ENCODE assay signal across 1 cellular context in genomic region chr9:131260751-131261452, GRCh38.
TF ChIP-seq lines count a peak whose summit lies in the region.

No MANE protein-coding gene starts in this region.

TF ChIP-seq in K562, 482 proteins besides CTCF, POLR2A, EP300 and RAD21:
- no peak for TF ChIP-seq YY1 (IDR thresholded peaks at IDR 0.05; ENCODE audit: borderline replicate concordance in 1 of 3, control insufficient read depth in 1 of 3, extremely low read depth in 1 of 3, insufficient read depth in 3 of 3, insufficient read length in 1 of 3, insufficient replicate concordance in 2 of 3, low read depth in 1 of 3, low read length in 2 of 3)
- no peak for TF ChIP-seq ZNF449 (CRISPR knock-in tag; IDR thresholded peaks at IDR 0.05)
- no peak for TF ChIP-seq RBM14 (IDR thresholded peaks at IDR 0.05; ENCODE audit: borderline replicate concordance, insufficient read depth, low read depth, low read length)
- no peak for TF ChIP-seq THRA (IDR thresholded peaks at IDR 0.05)
- no peak for TF ChIP-seq ZNF75A (CRISPR knock-in tag; IDR thresholded peaks at IDR 0.05)
- no peak for TF ChIP-seq CUX1 (CRISPR knock-in tag; IDR thresholded peaks at IDR 0.05)
- no peak for TF ChIP-seq DPF2 (IDR thresholded peaks at IDR 0.05)
- TF ChIP-seq MEF2D (tag; conservative IDR thresholded peaks at IDR 0.05; ENCODE audit: low read depth) = no peak
- TF ChIP-seq KHSRP (IDR thresholded peaks at IDR 0.05) = no peak
- TF ChIP-seq, protein P1, sequence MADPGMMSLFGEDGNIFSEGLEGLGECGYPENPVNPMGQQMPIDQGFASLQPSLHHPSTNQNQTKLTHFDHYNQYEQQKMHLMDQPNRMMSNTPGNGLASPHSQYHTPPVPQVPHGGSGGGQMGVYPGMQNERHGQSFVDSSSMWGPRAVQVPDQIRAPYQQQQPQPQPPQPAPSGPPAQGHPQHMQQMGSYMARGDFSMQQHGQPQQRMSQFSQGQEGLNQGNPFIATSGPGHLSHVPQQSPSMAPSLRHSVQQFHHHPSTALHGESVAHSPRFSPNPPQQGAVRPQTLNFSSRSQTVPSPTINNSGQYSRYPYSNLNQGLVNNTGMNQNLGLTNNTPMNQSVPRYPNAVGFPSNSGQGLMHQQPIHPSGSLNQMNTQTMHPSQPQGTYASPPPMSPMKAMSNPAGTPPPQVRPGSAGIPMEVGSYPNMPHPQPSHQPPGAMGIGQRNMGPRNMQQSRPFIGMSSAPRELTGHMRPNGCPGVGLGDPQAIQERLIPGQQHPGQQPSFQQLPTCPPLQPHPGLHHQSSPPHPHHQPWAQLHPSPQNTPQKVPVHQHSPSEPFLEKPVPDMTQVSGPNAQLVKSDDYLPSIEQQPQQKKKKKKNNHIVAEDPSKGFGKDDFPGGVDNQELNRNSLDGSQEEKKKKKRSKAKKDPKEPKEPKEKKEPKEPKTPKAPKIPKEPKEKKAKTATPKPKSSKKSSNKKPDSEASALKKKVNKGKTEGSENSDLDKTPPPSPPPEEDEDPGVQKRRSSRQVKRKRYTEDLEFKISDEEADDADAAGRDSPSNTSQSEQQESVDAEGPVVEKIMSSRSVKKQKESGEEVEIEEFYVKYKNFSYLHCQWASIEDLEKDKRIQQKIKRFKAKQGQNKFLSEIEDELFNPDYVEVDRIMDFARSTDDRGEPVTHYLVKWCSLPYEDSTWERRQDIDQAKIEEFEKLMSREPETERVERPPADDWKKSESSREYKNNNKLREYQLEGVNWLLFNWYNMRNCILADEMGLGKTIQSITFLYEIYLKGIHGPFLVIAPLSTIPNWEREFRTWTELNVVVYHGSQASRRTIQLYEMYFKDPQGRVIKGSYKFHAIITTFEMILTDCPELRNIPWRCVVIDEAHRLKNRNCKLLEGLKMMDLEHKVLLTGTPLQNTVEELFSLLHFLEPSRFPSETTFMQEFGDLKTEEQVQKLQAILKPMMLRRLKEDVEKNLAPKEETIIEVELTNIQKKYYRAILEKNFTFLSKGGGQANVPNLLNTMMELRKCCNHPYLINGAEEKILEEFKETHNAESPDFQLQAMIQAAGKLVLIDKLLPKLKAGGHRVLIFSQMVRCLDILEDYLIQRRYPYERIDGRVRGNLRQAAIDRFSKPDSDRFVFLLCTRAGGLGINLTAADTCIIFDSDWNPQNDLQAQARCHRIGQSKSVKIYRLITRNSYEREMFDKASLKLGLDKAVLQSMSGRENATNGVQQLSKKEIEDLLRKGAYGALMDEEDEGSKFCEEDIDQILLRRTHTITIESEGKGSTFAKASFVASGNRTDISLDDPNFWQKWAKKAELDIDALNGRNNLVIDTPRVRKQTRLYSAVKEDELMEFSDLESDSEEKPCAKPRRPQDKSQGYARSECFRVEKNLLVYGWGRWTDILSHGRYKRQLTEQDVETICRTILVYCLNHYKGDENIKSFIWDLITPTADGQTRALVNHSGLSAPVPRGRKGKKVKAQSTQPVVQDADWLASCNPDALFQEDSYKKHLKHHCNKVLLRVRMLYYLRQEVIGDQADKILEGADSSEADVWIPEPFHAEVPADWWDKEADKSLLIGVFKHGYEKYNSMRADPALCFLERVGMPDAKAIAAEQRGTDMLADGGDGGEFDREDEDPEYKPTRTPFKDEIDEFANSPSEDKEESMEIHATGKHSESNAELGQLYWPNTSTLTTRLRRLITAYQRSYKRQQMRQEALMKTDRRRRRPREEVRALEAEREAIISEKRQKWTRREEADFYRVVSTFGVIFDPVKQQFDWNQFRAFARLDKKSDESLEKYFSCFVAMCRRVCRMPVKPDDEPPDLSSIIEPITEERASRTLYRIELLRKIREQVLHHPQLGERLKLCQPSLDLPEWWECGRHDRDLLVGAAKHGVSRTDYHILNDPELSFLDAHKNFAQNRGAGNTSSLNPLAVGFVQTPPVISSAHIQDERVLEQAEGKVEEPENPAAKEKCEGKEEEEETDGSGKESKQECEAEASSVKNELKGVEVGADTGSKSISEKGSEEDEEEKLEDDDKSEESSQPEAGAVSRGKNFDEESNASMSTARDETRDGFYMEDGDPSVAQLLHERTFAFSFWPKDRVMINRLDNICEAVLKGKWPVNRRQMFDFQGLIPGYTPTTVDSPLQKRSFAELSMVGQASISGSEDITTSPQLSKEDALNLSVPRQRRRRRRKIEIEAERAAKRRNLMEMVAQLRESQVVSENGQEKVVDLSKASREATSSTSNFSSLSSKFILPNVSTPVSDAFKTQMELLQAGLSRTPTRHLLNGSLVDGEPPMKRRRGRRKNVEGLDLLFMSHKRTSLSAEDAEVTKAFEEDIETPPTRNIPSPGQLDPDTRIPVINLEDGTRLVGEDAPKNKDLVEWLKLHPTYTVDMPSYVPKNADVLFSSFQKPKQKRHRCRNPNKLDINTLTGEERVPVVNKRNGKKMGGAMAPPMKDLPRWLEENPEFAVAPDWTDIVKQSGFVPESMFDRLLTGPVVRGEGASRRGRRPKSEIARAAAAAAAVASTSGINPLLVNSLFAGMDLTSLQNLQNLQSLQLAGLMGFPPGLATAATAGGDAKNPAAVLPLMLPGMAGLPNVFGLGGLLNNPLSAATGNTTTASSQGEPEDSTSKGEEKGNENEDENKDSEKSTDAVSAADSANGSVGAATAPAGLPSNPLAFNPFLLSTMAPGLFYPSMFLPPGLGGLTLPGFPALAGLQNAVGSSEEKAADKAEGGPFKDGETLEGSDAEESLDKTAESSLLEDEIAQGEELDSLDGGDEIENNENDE (IDR thresholded peaks at IDR 0.05; ENCODE audit: low read depth, low read length) = no peak
- no peak for TF ChIP-seq ELF4 (CRISPR knock-in tag; IDR thresholded peaks at IDR 0.05)
- no peak for TF ChIP-seq ARHGAP35 (IDR thresholded peaks at IDR 0.05; ENCODE audit: partially characterized antibody)
- no peak for TF ChIP-seq BCLAF1 (IDR thresholded peaks at IDR 0.05; ENCODE audit: borderline replicate concordance in 1 of 2, control insufficient read depth in 1 of 2, low read depth in 2 of 2, low read length in 1 of 2)
- no peak for TF ChIP-seq DACH1 (IDR thresholded peaks at IDR 0.05; ENCODE audit: partially characterized antibody)
- TF ChIP-seq RBM22 (IDR thresholded peaks at IDR 0.05; ENCODE audit: low read depth, low read length, poor library complexity, severe bottlenecking) = no peak
- no peak for TF ChIP-seq PML (IDR thresholded peaks at IDR 0.05; ENCODE audit: low read length)
- no peak for TF ChIP-seq JUND (IDR thresholded peaks at IDR 0.05; ENCODE audit: borderline replicate concordance, low read depth, low read length)
- TF ChIP-seq JUND (tag; IDR thresholded peaks at IDR 0.05; ENCODE audit: borderline replicate concordance, low read depth, low read length) = no peak
- no peak for TF ChIP-seq CBX3 (IDR thresholded peaks at IDR 0.05; ENCODE audit: borderline replicate concordance in 1 of 2, low read length in 2 of 2)
- no peak for TF ChIP-seq NEUROD1 (IDR thresholded peaks at IDR 0.05; ENCODE audit: borderline replicate concordance, low read depth, low read length, partially characterized antibody)
